Comparison of ENCODE assay signal across 13 cellular contexts in the genomic region with DNA sequence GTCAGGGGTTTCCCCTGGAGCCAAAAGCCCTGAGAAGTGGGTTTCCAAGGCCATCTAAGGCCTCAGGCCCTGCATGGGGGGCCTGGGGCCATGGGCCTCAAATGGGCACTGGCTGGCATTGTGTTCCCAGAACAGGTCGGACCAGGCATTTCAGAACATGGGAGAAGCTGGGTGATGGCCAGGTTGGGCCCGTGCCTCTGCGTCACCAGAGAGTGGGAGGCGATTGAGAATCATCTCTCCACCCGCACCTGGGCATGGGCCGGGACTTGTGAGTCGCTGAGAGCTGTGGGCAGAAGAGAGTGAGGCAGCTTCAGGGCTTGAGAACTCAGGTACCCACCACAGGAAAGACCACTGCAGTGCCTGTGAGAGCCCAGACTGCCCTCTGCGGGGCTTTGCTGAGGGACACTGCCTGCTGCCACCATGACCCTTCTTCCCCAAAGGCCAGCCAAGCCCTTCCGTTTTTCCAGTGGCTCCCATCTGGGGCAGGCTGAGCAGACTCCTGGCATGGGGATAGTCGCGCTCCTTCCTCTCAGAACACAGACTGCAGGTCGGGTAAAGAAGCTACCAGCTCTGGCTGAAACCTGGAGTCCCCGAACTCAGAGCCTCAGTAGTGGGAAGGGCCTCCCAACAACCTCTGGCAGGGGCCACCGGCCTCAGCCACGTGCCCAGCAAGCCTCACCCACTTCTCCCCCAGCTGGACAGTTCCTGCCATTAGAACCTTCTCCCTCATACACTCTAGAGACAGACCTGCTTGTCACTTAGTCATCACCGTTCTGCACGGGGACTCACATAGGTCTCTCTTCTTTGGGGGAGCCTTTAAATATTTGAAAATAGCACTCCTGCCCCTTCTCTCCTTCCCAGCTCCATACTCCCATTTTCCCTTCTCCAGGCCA. TPM values are rescaled to one million over a fixed set of nuclear protein-coding genes. Genes with fewer than 3 reads are reported as not detected.
A peak's percentile ranks its signal among the peaks of the same experiment; 100 is the strongest.
DNase-seq lines count a peak whose midpoint lies in the region; ATAC-seq and TF ChIP-seq lines count a peak whose summit lies in the region.
"Had no signal": no experiment of that assay in that cellular context is flagged by ENCODE, and none has a peak within 500 bp of the region (broad histone marks: within the 10 kb centered on the region; RNA-seq: fewer than 3 reads in every experiment).

No MANE protein-coding gene starts in this region.

- TF ChIP-seq CTCF in HCT116 (IDR thresholded peaks at IDR 0.05 in 2 of 3, conservative IDR thresholded peaks at IDR 0.05 in 1 of 3; ENCODE audit: borderline replicate concordance in 1 of 3, insufficient read depth in 1 of 3, low read depth in 2 of 3, low read length in 2 of 3), result no peak
- TF ChIP-seq CTCF in omental fat pad (IDR thresholded peaks at IDR 0.05), result no peak
- no peak for TF ChIP-seq CTCF in gastroesophageal sphincter (IDR thresholded peaks at IDR 0.05)

- no peak overlapping the region for H3K27ac Mint-ChIP-seq in central memory CD8-positive, alpha-beta T cell (ENCODE audit: low read depth)
- H3K27ac Mint-ChIP-seq in natural killer cell treated with Interleukin-12 subunit alpha and Interleukin-12 subunit beta and Interleukin-15 and Interleukin-18, amount 100 ng/mL, for 72 hours, result no peak overlapping the region

- TF ChIP-seq EP300 in gastroesophageal sphincter (IDR thresholded peaks at IDR 0.05), result no peak

- H3K4me3 Mint-ChIP-seq in central memory CD8-positive, alpha-beta T cell, result peak overlapping the region; percentile 63
- peak overlapping the region; percentile 50 for H3K4me3 Mint-ChIP-seq in natural killer cell treated with Interleukin-12 subunit alpha and Interleukin-12 subunit beta and Interleukin-15 and Interleukin-18, amount 100 ng/mL, for 72 hours

- H3K9me3 ChIP-seq in BLaER1, result no peaks in the 10 kb centered on the region
- H3K9me3 ChIP-seq in HCT116 (ENCODE audit: control insufficient read depth in 1 of 2, insufficient read depth in 1 of 2, low read depth in 1 of 2, low read length in 2 of 2), result no peaks in the 10 kb centered on the region
- H3K9me3 ChIP-seq in gastroesophageal sphincter, result no peaks in the 10 kb centered on the region
- H3K9me3 ChIP-seq: thyroid gland had no signal

- RAD21 ChIA-PET in HCT116 (lab: Charles Lee; ENCODE audit: low non-redundant PET in 1 of 2, low total read pairs in 2 of 2, uncharacterized antibody in 2 of 2, unreplicated experiment in 2 of 2), result no interaction called here

- H3K27ac ChIP-seq in BLaER1, result no peak overlapping the region
- H3K27ac ChIP-seq in HCT116 (ENCODE audit: low read depth, low read length), result no peak overlapping the region
- no peak overlapping the region for H3K27ac ChIP-seq in gastroesophageal sphincter
- H3K27ac ChIP-seq: thyroid gland had no signal

- H3K79me2 ChIP-seq in HCT116 (ENCODE audit: insufficient read depth, low read length), result no peaks in the 10 kb centered on the region

- POLR2A ChIA-PET in HCT116 (lab: Charles Lee), result no interaction called here

- peaks cover 73% of the 10 kb centered on the region for H3K27me3 Mint-ChIP-seq in central memory CD8-positive, alpha-beta T cell
- H3K27me3 Mint-ChIP-seq in natural killer cell treated with Interleukin-12 subunit alpha and Interleukin-12 subunit beta and Interleukin-15 and Interleukin-18, amount 100 ng/mL, for 72 hours, result peaks cover 40 to 42% of the 10 kb centered on the region in 2 donors

- no peaks in the 10 kb centered on the region for H3K36me3 ChIP-seq in BLaER1
- H3K36me3 ChIP-seq in HCT116 (ENCODE audit: control insufficient read depth in 1 of 2, insufficient read depth in 2 of 2, low read length in 2 of 2), result no peaks in the 10 kb centered on the region
- H3K36me3 ChIP-seq in gastroesophageal sphincter, result no peaks in the 10 kb centered on the region
- H3K36me3 ChIP-seq: thyroid gland had no signal

- no peak overlapping the region for H2AFZ ChIP-seq in HCT116 (ENCODE audit: low read depth, low read length, poor library complexity, severe bottlenecking)

- H3K9me3 Mint-ChIP-seq in central memory CD8-positive, alpha-beta T cell, result no peaks in the 10 kb centered on the region
- H3K9me3 Mint-ChIP-seq in natural killer cell treated with Interleukin-12 subunit alpha and Interleukin-12 subunit beta and Interleukin-15 and Interleukin-18, amount 100 ng/mL, for 72 hours, result no peaks in the 10 kb centered on the region

- H4K20me1 ChIP-seq in BLaER1 (peaks cover 38% of the 10 kb centered on the region), HCT116 (ENCODE audit: insufficient read depth) (no peaks in the 10 kb centered on the region)

- H3K4me1 ChIP-seq in BLaER1 (peaks cover 20% of the 10 kb centered on the region), HCT116 (ENCODE audit: control insufficient read depth in 1 of 2, insufficient read depth in 2 of 2, low read length in 2 of 2) (no peaks in the 10 kb centered on the region), gastroesophageal sphincter (peaks cover 0 to 31% (median 5%) of the 10 kb centered on the region in 3 donors)

- H3K9ac ChIP-seq in BLaER1, result no peak overlapping the region
- H3K9ac ChIP-seq in HCT116 (ENCODE audit: low read length), result no peak overlapping the region

- WGBS in gastroesophageal sphincter (ENCODE audit: low coverage in 1 of 2), 2 donors, result 56% methylated on average over 7 of the region's 17 CpGs; no CpG with 5 or more reads in 1 of the 2 donors

- no peak for TF ChIP-seq RAD21 in HCT116 (IDR thresholded peaks at IDR 0.05; ENCODE audit: low read depth)

- H3K4me1 Mint-ChIP-seq in central memory CD8-positive, alpha-beta T cell, result peaks cover 7% of the 10 kb centered on the region
- H3K4me1 Mint-ChIP-seq in natural killer cell treated with Interleukin-12 subunit alpha and Interleukin-12 subunit beta and Interleukin-15 and Interleukin-18, amount 100 ng/mL, for 72 hours (ENCODE audit: low read depth in 2 of 2), result peaks cover 5 to 15% of the 10 kb centered on the region in 2 donors

- BruUV-seq in HCT116 (replicated peaks; lab: Mats Ljungman, UMichigan), result no TSS peak

- CTCF ChIA-PET in HCT116 (lab: Charles Lee), result no interaction called here

- no peak for DNase-seq in HCT116 (ENCODE audit: low read depth, low spot score)
- DNase-seq in central memory CD8-positive, alpha-beta T cell (ENCODE audit: low spot score in 2 of 2), result peak in 1 of 2 donors; percentile 12
- no peak for DNase-seq in natural killer cell treated with Interleukin-12 subunit alpha and Interleukin-12 subunit beta and Interleukin-15 and Interleukin-18, amount 100 ng/mL, for 72 hours (ENCODE audit: low spot score)
- DNase-seq in UCSD-AML1 (lab: John Stamatoyannopoulos, UW; ENCODE audit: unreplicated experiment), result no peak
- DNase-seq in omental fat pad (ENCODE audit: low spot score), result no peak
- no peak for DNase-seq in SHP77 (lab: John Stamatoyannopoulos, UW)
- DNase-seq: activated effector memory CD4-positive, alpha-beta T cell treated with Interleukin-2 at 50 U/mL for 16 hours; effector memory CD4-positive, alpha-beta T cell; NCI-H774; stimulated activated CD4-positive, alpha-beta T cell treated with anti-CD3 and anti-CD28 coated beads, Interleukin-2, amount 100 ng/mL, for 48 hours; thyroid gland had no signal

- intact Hi-C loops in HCT116 (cut with micrococcal nuclease), result no loop called here

- TF ChIP-seq POLR2A in HCT116 (IDR thresholded peaks at IDR 0.05; ENCODE audit: borderline replicate concordance, extremely low read depth, insufficient read depth, insufficient read length) (no peak), gastroesophageal sphincter (IDR thresholded peaks at IDR 0.05) (no peak)

- ATAC-seq in HCT116 (no peak), omental fat pad (ENCODE audit: low FRiP score) (no peak), gastroesophageal sphincter (no peak)
- no peak for ATAC-seq in central memory CD8-positive, alpha-beta T cell (replicated peaks; ENCODE audit: extremely low read depth, poor library complexity, severe bottlenecking)
- ATAC-seq in natural killer cell treated with Interleukin-12 subunit alpha and Interleukin-12 subunit beta and Interleukin-15 and Interleukin-18, amount 100 ng/mL, for 72 hours, result no peak

- H3K9me2 ChIP-seq in HCT116 (ENCODE audit: insufficient read depth), result no peaks in the 10 kb centered on the region

- H3K27me3 ChIP-seq in BLaER1, result peaks cover 18% of the 10 kb centered on the region
- no peaks in the 10 kb centered on the region for H3K27me3 ChIP-seq in HCT116 (ENCODE audit: insufficient read depth, low read length)
- peaks cover 85% of the 10 kb centered on the region for H3K27me3 ChIP-seq in gastroesophageal sphincter

- H3K36me3 Mint-ChIP-seq in central memory CD8-positive, alpha-beta T cell (ENCODE audit: insufficient read depth), result peaks cover 1% of the 10 kb centered on the region
- no peaks in the 10 kb centered on the region for H3K36me3 Mint-ChIP-seq in natural killer cell treated with Interleukin-12 subunit alpha and Interleukin-12 subunit beta and Interleukin-15 and Interleukin-18, amount 100 ng/mL, for 72 hours

- H3K4me3 ChIP-seq in BLaER1, result 0 out of 2 replicates have a peak overlapping the region, but pooled peaks have one; percentile 71
- no peak overlapping the region for H3K4me3 ChIP-seq in HCT116 (replicated peaks in 1 of 2; ENCODE audit: low read depth in 1 of 2, low read length in 2 of 2)
- no peak overlapping the region for H3K4me3 ChIP-seq in gastroesophageal sphincter

- H3K4me2 ChIP-seq in BLaER1, result peak overlapping the region; percentile 84
- no peak overlapping the region for H3K4me2 ChIP-seq in HCT116 (ENCODE audit: low read length)

TF ChIP-seq in HCT116, 20 proteins besides CTCF, POLR2A, EP300 and RAD21 (continues in another document):
- TF ChIP-seq YY1 (IDR thresholded peaks at IDR 0.05; ENCODE audit: extremely low read depth, insufficient replicate concordance, low read depth, low read length) (no peak), EGR1 (IDR thresholded peaks at IDR 0.05; ENCODE audit: low read depth) (no peak)

RNA-seq across cellular contexts. Expression of a gene that starts 1.6 kb away (rescaled TPM):
- total RNA-seq in HCT116 (2021; ENCODE audit: unreplicated experiment), result 15.1 TPM
- 9.6 and 10.7 TPM in 2 replicates for polyA plus RNA-seq in HCT116 (2012)
- total RNA-seq in natural killer cell treated with Interleukin-12 subunit alpha and Interleukin-12 subunit beta and Interleukin-15 and Interleukin-18, amount 100 ng/mL, for 72 hours, result 10 to 100 TPM; 16.2 to 21.6 TPM
- total RNA-seq in omental fat pad, result 10 to 100 TPM in 1 of 4 donors, 1 to 10 TPM in 3; 2.8 to 12.0 (median 5.7) TPM
- 10 to 100 TPM in 1 of 4 donors, 1 to 10 TPM in 2, under 1 TPM in 1; 0.47 to 14.1 (median 1.9) TPM for total RNA-seq in gastroesophageal sphincter
